ENCODE assay signal across 8 cellular contexts in genomic region chr10:13706604-13707003, GRCh38.
DNase-seq lines count a peak whose midpoint lies in the region; ATAC-seq and TF ChIP-seq lines count a peak whose summit lies in the region.

No MANE protein-coding gene starts in this region.

- peaks cover 5% of the 10 kb centered on the region for H3K4me1 Mint-ChIP-seq in MCF 10A (ENCODE audit: insufficient read depth, unreplicated experiment)
- peaks cover 84% of the 10 kb centered on the region for H3K4me1 Mint-ChIP-seq in dendritic cell treated with granulocyte-macrophage colony-stimulating factor and Interleukin-4, amounts not matched to agents 40 ng/mL and 50 ng/mL, for 4 days (ENCODE audit: low read depth)

- H3K27me3 ChIP-seq in breast epithelium (no peaks in the 10 kb centered on the region), mesenchymal stem cell (ENCODE audit: control insufficient read depth in 1 of 2, insufficient read depth in 1 of 2, low read length in 2 of 2) (no peaks in the 10 kb centered on the region)

- H3K9ac ChIP-seq in mesenchymal stem cell (ENCODE audit: low read length): peak overlapping the region; percentile 80

- peaks cover under 1% of the 10 kb centered on the region for H3K36me3 Mint-ChIP-seq in MCF 10A (ENCODE audit: insufficient read depth, unreplicated experiment)
- peaks cover 30% of the 10 kb centered on the region for H3K36me3 Mint-ChIP-seq in dendritic cell treated with granulocyte-macrophage colony-stimulating factor and Interleukin-4, amounts not matched to agents 40 ng/mL and 50 ng/mL, for 4 days (ENCODE audit: low read depth)

- H3K36me3 ChIP-seq in breast epithelium: no peaks in the 10 kb centered on the region
- peaks cover 4 to 26% of the 10 kb centered on the region in 2 experiments for H3K36me3 ChIP-seq in mesenchymal stem cell (ENCODE audit: control insufficient read depth in 1 of 2, insufficient read depth in 2 of 2, low read depth in 1 of 2, low read length in 2 of 2)
- H3K36me3 ChIP-seq in urinary bladder (ENCODE audit: insufficient read depth): no peaks in the 10 kb centered on the region

- CTCF ChIA-PET in MCF 10A (lab: Yijun Ruan, JAX): interaction anchor here (0.7 kb wide), 1 partner anchor 20 kb away, joined by 3 read pairs; no protein-coding TSS in a partner anchor

- H4K91ac ChIP-seq in mesenchymal stem cell (ENCODE audit: low read length): peak overlapping the region; percentile 34

- H3K18ac ChIP-seq in mesenchymal stem cell (ENCODE audit: low read depth in 1 of 2, low read length in 2 of 2): peak overlapping the region in 1 of 2 experiments; percentile 30

- POLR2A ChIA-PET in MCF 10A (lab: Yijun Ruan, JAX): interaction anchor here (0.7 kb wide), 1 partner anchor 13 kb away, joined by 3 read pairs; no protein-coding TSS in a partner anchor

- H3K4me1 ChIP-seq in breast epithelium (peaks cover 4 to 7% of the 10 kb centered on the region in 2 donors), mesenchymal stem cell (ENCODE audit: control insufficient read depth, insufficient read depth, low read depth, low read length) (peaks cover 31% of the 10 kb centered on the region), urinary bladder (ENCODE audit: insufficient read depth) (peaks cover 3% of the 10 kb centered on the region)

- H4K8ac ChIP-seq in mesenchymal stem cell (ENCODE audit: low read length): no peak overlapping the region

- H3K4me2 ChIP-seq in mesenchymal stem cell (ENCODE audit: low read length, poor library complexity, severe bottlenecking): peak overlapping the region; percentile 86

- H3K79me1 ChIP-seq in mesenchymal stem cell (replicated peaks; ENCODE audit: low read length, poor library complexity, severe bottlenecking): peaks cover 13% of the 10 kb centered on the region

- peak overlapping the region; percentile 71 for H2BK5ac ChIP-seq in mesenchymal stem cell (ENCODE audit: low read depth, low read length, poor library complexity, severe bottlenecking)

- H3K27ac ChIP-seq in breast epithelium: peak overlapping the region in 1 of 2 donors; percentile 73
- H3K27ac ChIP-seq in mesenchymal stem cell (ENCODE audit: low read length, poor library complexity, severe bottlenecking): peak overlapping the region; percentile 95
- H3K27ac ChIP-seq in urinary bladder (ENCODE audit: low read depth): no peak overlapping the region

- H3K14ac ChIP-seq in mesenchymal stem cell (ENCODE audit: low read length in 2 of 2): peak overlapping the region in 1 of 2 experiments; percentile 98

- H3K4me3 Mint-ChIP-seq in MCF 10A (ENCODE audit: unreplicated experiment): no peak overlapping the region
- peak overlapping the region; percentile 89 for H3K4me3 Mint-ChIP-seq in dendritic cell treated with granulocyte-macrophage colony-stimulating factor and Interleukin-4, amounts not matched to agents 40 ng/mL and 50 ng/mL, for 4 days

- no peak for TF ChIP-seq POLR2A in breast epithelium (IDR thresholded peaks at IDR 0.05)

- BruUV-seq in MCF 10A (replicated peaks; lab: Mats Ljungman, UMichigan): no TSS peak

- ATAC-seq in HG03175 (IDR thresholded peaks at IDR 0.05; ENCODE audit: unreplicated experiment): no peak

- H3K9me3 ChIP-seq in breast epithelium (no peaks in the 10 kb centered on the region), mesenchymal stem cell (ENCODE audit: control insufficient read depth, low read length) (no peaks in the 10 kb centered on the region)

- H3K23ac ChIP-seq in mesenchymal stem cell (ENCODE audit: low read length in 2 of 2): no peak overlapping the region

- H2BK12ac ChIP-seq in mesenchymal stem cell (ENCODE audit: low read length in 2 of 2): peak overlapping the region in 1 of 2 experiments; percentile 92

- no peak overlapping the region for H2AFZ ChIP-seq in mesenchymal stem cell (ENCODE audit: low read depth, low read length)

- DNase-seq in breast epithelium (ENCODE audit: low spot score in 2 of 2): no peak
- DNase-seq in MCF 10A (ENCODE audit: unreplicated experiment): no peak
- peak; percentile 28 for DNase-seq in mesenchymal stem cell
- DNase-seq in SKM-1 (lab: John Stamatoyannopoulos, UW; ENCODE audit: unreplicated experiment): no peak
- DNase-seq in A172 (ENCODE audit: low spot score): no peak

- H3K4me3 ChIP-seq in breast epithelium (peak overlapping the region; percentile 31 to 80 (median 59)), mesenchymal stem cell (ENCODE audit: insufficient read depth in 1 of 2, low read depth in 1 of 2, low read length in 2 of 2) (peak overlapping the region; percentile 70 to 86), urinary bladder (ENCODE audit: low read depth, low read length) (peak overlapping the region; percentile 32)

- H3K4ac ChIP-seq in mesenchymal stem cell (ENCODE audit: low read depth in 1 of 2, low read length in 2 of 2): peak overlapping the region; percentile 13 to 54

- H2BK15ac ChIP-seq in mesenchymal stem cell (ENCODE audit: low read depth, poor library complexity, severe bottlenecking): no peak overlapping the region

- H2AK5ac ChIP-seq in mesenchymal stem cell (ENCODE audit: low read length, severe bottlenecking): no peak overlapping the region

- 57% methylated on average over 10 of the region's 10 CpGs for WGBS in mesenchymal stem cell
- 50% methylated on average over 10 of the region's 10 CpGs for WGBS in urinary bladder

- H3K9me3 Mint-ChIP-seq in MCF 10A (ENCODE audit: unreplicated experiment): no peaks in the 10 kb centered on the region
- no peaks in the 10 kb centered on the region for H3K9me3 Mint-ChIP-seq in dendritic cell treated with granulocyte-macrophage colony-stimulating factor and Interleukin-4, amounts not matched to agents 40 ng/mL and 50 ng/mL, for 4 days

- H2BK120ac ChIP-seq in mesenchymal stem cell (ENCODE audit: low read depth, low read length): peak overlapping the region; percentile 27

- intact Hi-C loops in breast epithelium (cut with DNase I; ENCODE audit: low total_unique reads): no loop called here
- intact Hi-C loops in MCF 10A (cut with micrococcal nuclease): no loop called here
- intact Hi-C loops in dendritic cell treated with granulocyte-macrophage colony-stimulating factor and Interleukin-4, amounts not matched to agents 40 ng/mL and 50 ng/mL, for 4 days (cut with micrococcal nuclease): loop anchor here (5.0 kb wide), 2 partner anchors 51 to 71 kb away; no protein-coding TSS in a partner anchor

- TF ChIP-seq CTCF in breast epithelium (IDR thresholded peaks at IDR 0.05): no peak
- no peak for TF ChIP-seq CTCF in MCF 10A (IDR thresholded peaks at IDR 0.05; ENCODE audit: unreplicated experiment)

- no peaks in the 10 kb centered on the region for H3K27me3 Mint-ChIP-seq in MCF 10A (ENCODE audit: insufficient read depth, unreplicated experiment)
- H3K27me3 Mint-ChIP-seq in dendritic cell treated with granulocyte-macrophage colony-stimulating factor and Interleukin-4, amounts not matched to agents 40 ng/mL and 50 ng/mL, for 4 days: peaks cover 2% of the 10 kb centered on the region

- H3K27ac Mint-ChIP-seq in MCF 10A (ENCODE audit: low read depth, unreplicated experiment): no peak overlapping the region
- H3K27ac Mint-ChIP-seq in dendritic cell treated with granulocyte-macrophage colony-stimulating factor and Interleukin-4, amounts not matched to agents 40 ng/mL and 50 ng/mL, for 4 days: peak overlapping the region; percentile 75
